ENCODE assay signal across 1 cellular context in genomic region chr12:113222730-113223531, GRCh38.
TF ChIP-seq lines count a peak whose summit lies in the region.

No MANE protein-coding gene starts in this region.

TF ChIP-seq in IMR-90, 13 proteins besides CTCF, POLR2A, EP300 and RAD21 (continued from another document):
- no peak for TF ChIP-seq CHD1 (IDR thresholded peaks at IDR 0.05; ENCODE audit: low read depth, low read length)
TF ChIP-seq in IMR-90: peak in this region for 3.
